In genomic region chr11:39220069-39220468, GRCh38 we compare ENCODE assay signal across 30 cellular contexts.
"Had no signal": no experiment of that assay in that cellular context is flagged by ENCODE, and none has a peak within 500 bp of the region (broad histone marks: within the 10 kb centered on the region; RNA-seq: fewer than 3 reads in every experiment).

No MANE protein-coding gene starts in this region.

- H2AFZ ChIP-seq: neural progenitor cell, parathyroid adenoma had no signal

- H3K36me3 Mint-ChIP-seq: neural progenitor cell; stimulated activated effector memory CD8-positive, alpha-beta T cell treated with anti-CD3 and anti-CD28 coated beads, Interleukin-12 subunit alpha, Interleukin-12 subunit beta, amount 100 ng/mL, for 72 hours; stimulated activated naive B cell treated with anti-CD40 and anti-IgM and Interleukin-4, amounts not matched to agents 10 μg/mL and 1 μg/mL and 100 μg/mL, for 72 hours; type B pancreatic cell had no signal

- H3K4me3 Mint-ChIP-seq: naive B cell; naive thymus-derived CD8-positive, alpha-beta T cell; natural killer cell treated with Interleukin-12 subunit alpha and Interleukin-12 subunit beta and Interleukin-15 and Interleukin-18, amount 100 ng/mL, for 72 hours; nephron progenitor cell; neural progenitor cell; stimulated activated effector memory CD8-positive, alpha-beta T cell treated with anti-CD3 and anti-CD28 coated beads, Interleukin-12 subunit alpha, Interleukin-12 subunit beta, amount 100 ng/mL, for 72 hours; stimulated activated naive B cell treated with anti-CD40 and anti-IgM and Interleukin-4, amounts not matched to agents 10 μg/mL and 1 μg/mL and 100 μg/mL, for 72 hours; stimulated activated naive CD8-positive, alpha-beta T cell treated with anti-CD3 and anti-CD28 coated beads, Interleukin-15, amount 100 ng/mL, for 72 hours; type B pancreatic cell had no signal

- H3K4me2 ChIP-seq: neural progenitor cell had no signal

- H3K27me3 Mint-ChIP-seq: naive B cell; naive thymus-derived CD8-positive, alpha-beta T cell; natural killer cell treated with Interleukin-12 subunit alpha and Interleukin-12 subunit beta and Interleukin-15 and Interleukin-18, amount 100 ng/mL, for 72 hours; stimulated activated naive B cell treated with anti-CD40 and anti-IgM and Interleukin-4, amounts not matched to agents 10 μg/mL and 1 μg/mL and 100 μg/mL, for 72 hours; stimulated activated naive CD8-positive, alpha-beta T cell treated with anti-CD3 and anti-CD28 coated beads, Interleukin-15, amount 100 ng/mL, for 72 hours; type B pancreatic cell had no signal

- H3K9me3 ChIP-seq: ovary, prostate gland, right lobe of liver, sigmoid colon, suprapubic skin, testis, tibial artery, transverse colon, upper lobe of right lung, uterus had no signal

- H3K36me3 ChIP-seq: neural progenitor cell, ovary, prostate gland, right lobe of liver, sigmoid colon, suprapubic skin, tibial artery, transverse colon, upper lobe of right lung, uterus had no signal

- DNase-seq: naive B cell; naive thymus-derived CD8-positive, alpha-beta T cell; nephron progenitor cell; occipital lobe; ovary; posterior cingulate gyrus; right cardiac atrium; right lobe of liver; sigmoid colon; small intestine; stimulated activated CD4-positive, alpha-beta T cell treated with anti-CD3 and anti-CD28 coated beads, Interleukin-15, amount 100 ng/mL, for 24 hours; stimulated activated CD4-positive, alpha-beta T cell treated with anti-CD3 and anti-CD28 coated beads, Interleukin-2, amount 100 ng/mL, for 24 hours; stimulated activated CD4-positive, alpha-beta T cell treated with anti-CD3 and anti-CD28 coated beads, Interleukin-2, amount 100 ng/mL, for 48 hours; stimulated activated CD4-positive, alpha-beta T cell treated with anti-CD3 and anti-CD28 coated beads, Interleukin-4, amount 100 ng/mL, for 24 hours; stimulated activated naive B cell treated with anti-CD40 and anti-IgM and Interleukin-4, amounts not matched to agents 10 μg/mL and 1 μg/mL and 100 μg/mL, for 72 hours; stimulated activated naive CD8-positive, alpha-beta T cell treated with anti-CD3 and anti-CD28 coated beads, Interleukin-15, amount 100 ng/mL, for 72 hours; stimulated activated naive CD8-positive, alpha-beta T cell treated with anti-CD3 and anti-CD28 coated beads, Interleukin-15, Interleukin-2, amounts not matched to agents 100 U/mL and 50 U/mL, for 24 hours; substantia nigra; testis; tibial artery; transverse colon; upper lobe of right lung; uterus had no signal

- H3K4me1 Mint-ChIP-seq: naive B cell; naive thymus-derived CD8-positive, alpha-beta T cell; neural progenitor cell; stimulated activated effector memory CD8-positive, alpha-beta T cell treated with anti-CD3 and anti-CD28 coated beads, Interleukin-12 subunit alpha, Interleukin-12 subunit beta, amount 100 ng/mL, for 72 hours; stimulated activated naive B cell treated with anti-CD40 and anti-IgM and Interleukin-4, amounts not matched to agents 10 μg/mL and 1 μg/mL and 100 μg/mL, for 72 hours; stimulated activated naive CD8-positive, alpha-beta T cell treated with anti-CD3 and anti-CD28 coated beads, Interleukin-15, amount 100 ng/mL, for 72 hours had no signal

- H3K4me3 ChIP-seq: neural progenitor cell, ovary, prostate gland, right lobe of liver, sigmoid colon, suprapubic skin, testis, tibial artery, transverse colon, upper lobe of right lung, uterus had no signal

- H3K27ac Mint-ChIP-seq: naive B cell; naive thymus-derived CD8-positive, alpha-beta T cell; natural killer cell treated with Interleukin-12 subunit alpha and Interleukin-12 subunit beta and Interleukin-15 and Interleukin-18, amount 100 ng/mL, for 72 hours; nephron progenitor cell; neural progenitor cell; stimulated activated effector memory CD8-positive, alpha-beta T cell treated with anti-CD3 and anti-CD28 coated beads, Interleukin-12 subunit alpha, Interleukin-12 subunit beta, amount 100 ng/mL, for 72 hours; stimulated activated naive B cell treated with anti-CD40 and anti-IgM and Interleukin-4, amounts not matched to agents 10 μg/mL and 1 μg/mL and 100 μg/mL, for 72 hours; stimulated activated naive CD8-positive, alpha-beta T cell treated with anti-CD3 and anti-CD28 coated beads, Interleukin-15, amount 100 ng/mL, for 72 hours; type B pancreatic cell had no signal

- ATAC-seq: naive thymus-derived CD8-positive, alpha-beta T cell; natural killer cell treated with Interleukin-12 subunit alpha and Interleukin-12 subunit beta and Interleukin-15 and Interleukin-18, amount 100 ng/mL, for 72 hours; right cardiac atrium; right lobe of liver; stimulated activated effector memory CD8-positive, alpha-beta T cell treated with anti-CD3 and anti-CD28 coated beads, Interleukin-12 subunit alpha, Interleukin-12 subunit beta, amount 100 ng/mL, for 72 hours; stimulated activated naive B cell treated with anti-CD40 and anti-IgM and Interleukin-4, amounts not matched to agents 10 μg/mL and 1 μg/mL and 100 μg/mL, for 72 hours; stimulated activated naive CD8-positive, alpha-beta T cell treated with anti-CD3 and anti-CD28 coated beads, Interleukin-15, amount 100 ng/mL, for 72 hours; stimulated activated naive CD8-positive, alpha-beta T cell treated with anti-CD3 and anti-CD28 coated beads, Interleukin-15, Interleukin-2, amounts not matched to agents 100 U/mL and 50 U/mL, for 24 hours; upper lobe of right lung had no signal

- H3K79me2 ChIP-seq: parathyroid adenoma had no signal

- H3K27ac ChIP-seq: neural progenitor cell, ovary, parathyroid adenoma, prostate gland, right lobe of liver, sigmoid colon, suprapubic skin, testis, tibial artery, transverse colon, upper lobe of right lung, uterus had no signal

- H3K27me3 ChIP-seq: neural progenitor cell, ovary, right lobe of liver, sigmoid colon, suprapubic skin, testis, tibial artery, transverse colon, upper lobe of right lung, uterus had no signal

- H3K9ac ChIP-seq: neural progenitor cell, parathyroid adenoma had no signal

- H3K4me1 ChIP-seq: neural progenitor cell, parathyroid adenoma, prostate gland, right lobe of liver, sigmoid colon, suprapubic skin, testis, tibial artery, transverse colon, upper lobe of right lung, uterus had no signal
